ENCODE assay signal across 1 cellular context in genomic region chr7:1557771-1558170, GRCh38.
TF ChIP-seq lines count a peak whose summit lies in the region.

No MANE protein-coding gene starts in this region.

TF ChIP-seq in IMR-90, 13 proteins besides CTCF, POLR2A, EP300 and RAD21:
- TF ChIP-seq MAFK (IDR thresholded peaks at IDR 0.05; ENCODE audit: low read depth, low read length) (no peak), MXI1 (IDR thresholded peaks at IDR 0.05; ENCODE audit: borderline replicate concordance, low read depth, low read length) (no peak), CEBPB (IDR thresholded peaks at IDR 0.05; ENCODE audit: low read depth, low read length) (no peak), RCOR1 (IDR thresholded peaks at IDR 0.05; ENCODE audit: insufficient replicate concordance, low read length) (no peak), SMC3 (IDR thresholded peaks at IDR 0.05; ENCODE audit: low read depth, low read length) (no peak), MAZ (IDR thresholded peaks at IDR 0.05; ENCODE audit: borderline replicate concordance, low read depth, low read length) (no peak), CHD1 (IDR thresholded peaks at IDR 0.05; ENCODE audit: low read depth, low read length) (no peak), BHLHE40 (IDR thresholded peaks at IDR 0.05; ENCODE audit: low read depth, low read length) (no peak), NFE2L2 (IDR thresholded peaks at IDR 0.05; ENCODE audit: low read depth, low read length) (no peak), USF2 (IDR thresholded peaks at IDR 0.05; ENCODE audit: low read depth, low read length) (no peak), RFX5 (IDR thresholded peaks at IDR 0.05; ENCODE audit: low read depth, low read length) (no peak), FOS (IDR thresholded peaks at IDR 0.05; ENCODE audit: low read depth, low read length) (no peak), ELK1 (IDR thresholded peaks at IDR 0.05; ENCODE audit: borderline replicate concordance, low read depth, low read length) (no peak)
